8 cellular contexts compared by ENCODE assay signal in the genomic region with DNA sequence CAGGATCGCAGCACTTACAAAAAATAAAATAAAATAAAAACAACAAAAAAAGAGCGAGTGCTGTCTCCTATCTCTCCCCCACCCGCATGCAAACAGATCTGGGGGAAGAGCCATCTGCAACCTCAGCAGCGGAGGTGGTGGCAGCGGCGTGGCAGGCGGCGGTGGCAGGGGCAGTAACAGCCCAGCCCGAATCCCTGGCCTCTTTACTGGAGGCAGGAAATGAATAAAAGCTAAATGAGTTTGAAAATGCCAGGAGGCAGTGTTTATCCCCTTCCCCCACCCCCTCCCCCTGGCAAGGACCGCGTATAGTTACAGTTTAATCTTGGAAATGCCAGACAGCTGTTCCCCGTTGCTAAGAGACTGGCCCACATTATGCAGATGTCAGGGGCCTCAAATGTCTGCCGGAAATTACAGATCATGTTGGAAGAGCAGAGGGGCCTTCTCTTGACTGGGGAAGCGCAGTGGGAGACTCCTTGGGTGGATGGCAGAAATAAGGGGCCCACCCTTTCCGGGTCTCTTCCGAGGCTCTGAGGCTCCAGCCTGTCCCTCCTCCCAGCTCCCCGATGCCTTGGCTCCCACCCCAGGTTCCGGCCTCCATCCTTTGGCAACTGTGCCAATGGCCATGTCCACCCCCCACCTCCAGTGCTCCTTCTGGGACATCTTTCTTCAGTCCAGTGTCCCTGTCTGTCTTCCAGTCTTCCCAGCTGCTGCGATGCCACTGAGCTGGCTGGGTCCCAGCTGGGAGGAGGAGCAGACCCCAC.
DNase-seq lines count a peak whose midpoint lies in the region; ATAC-seq lines count a peak whose summit lies in the region.

No MANE protein-coding gene starts in this region.

- H3K27me3 Mint-ChIP-seq in activated naive CD8-positive, alpha-beta T cell treated with anti-CD3 and anti-CD28 coated beads for 36 hours, result no peaks in the 10 kb centered on the region

- peak; percentile 7 to 13 for ATAC-seq in left cardiac atrium
- ATAC-seq in HG02763 (IDR thresholded peaks at IDR 0.05; ENCODE audit: unreplicated experiment), result no peak
- no peak for ATAC-seq in GM19452 (IDR thresholded peaks at IDR 0.05; ENCODE audit: unreplicated experiment)

- intact Hi-C loops in left cardiac atrium (cut with DNase I), result loop anchor here (1.0 to 10.0 kb wide), 3 partner anchors 37 to 105 kb away; partner anchors contain the start of gene IRF2BPL (in 1 of the 2)

- peak; percentile 36 for DNase-seq in activated CD4-positive, alpha-beta T cell treated with anti-CD3 and anti-CD28 coated beads for 48 hours
- no peak for DNase-seq in activated CD4-positive, alpha-beta T cell treated with anti-CD3 and anti-CD28 coated beads, Interleukin-2, amount 50 U/mL, for 4 hours
- peak; percentile 90 for DNase-seq in NCI-H2196 treated with DMSO at 0.1 percent for 48 hours (lab: John Stamatoyannopoulos, UW; ENCODE audit: unreplicated experiment)
- peak; percentile 55 for DNase-seq in activated naive CD8-positive, alpha-beta T cell treated with anti-CD3 and anti-CD28 coated beads for 36 hours
- DNase-seq in left cardiac atrium, result peak; percentile 59
- DNase-seq in renal cortical epithelial cell (ENCODE audit: low read depth), result peak; percentile 93

- H3K4me3 Mint-ChIP-seq in activated naive CD8-positive, alpha-beta T cell treated with anti-CD3 and anti-CD28 coated beads for 36 hours, result no peak overlapping the region

- peaks cover 35% of the 10 kb centered on the region for H3K4me1 Mint-ChIP-seq in activated naive CD8-positive, alpha-beta T cell treated with anti-CD3 and anti-CD28 coated beads for 36 hours

- no peaks in the 10 kb centered on the region for H3K36me3 Mint-ChIP-seq in activated naive CD8-positive, alpha-beta T cell treated with anti-CD3 and anti-CD28 coated beads for 36 hours

- H3K9me3 Mint-ChIP-seq in activated naive CD8-positive, alpha-beta T cell treated with anti-CD3 and anti-CD28 coated beads for 36 hours, result no peaks in the 10 kb centered on the region

- peak overlapping the region; percentile 74 for H3K27ac Mint-ChIP-seq in activated naive CD8-positive, alpha-beta T cell treated with anti-CD3 and anti-CD28 coated beads for 36 hours

Comparison
In these comparisons a context has a peak if more than half of its experiments do, and no peak if none do; other contexts are left out.
1. DNase-seq: peak in activated CD4-positive, alpha-beta T cell treated with anti-CD3 and anti-CD28 coated beads for 48 hours (single experiment), NCI-H2196 treated with DMSO at 0.1 percent for 48 hours (single experiment), activated naive CD8-positive, alpha-beta T cell treated with anti-CD3 and anti-CD28 coated beads for 36 hours (single experiment), left cardiac atrium (single experiment) and renal cortical epithelial cell (single experiment); none in activated CD4-positive, alpha-beta T cell treated with anti-CD3 and anti-CD28 coated beads, Interleukin-2, amount 50 U/mL, for 4 hours (0 of 2).
2. ATAC-seq: peak in left cardiac atrium (2 of 2); none in HG02763 (single experiment) and GM19452 (single experiment).